Comparison of ENCODE assay signal across 18 cellular contexts in the genomic region with DNA sequence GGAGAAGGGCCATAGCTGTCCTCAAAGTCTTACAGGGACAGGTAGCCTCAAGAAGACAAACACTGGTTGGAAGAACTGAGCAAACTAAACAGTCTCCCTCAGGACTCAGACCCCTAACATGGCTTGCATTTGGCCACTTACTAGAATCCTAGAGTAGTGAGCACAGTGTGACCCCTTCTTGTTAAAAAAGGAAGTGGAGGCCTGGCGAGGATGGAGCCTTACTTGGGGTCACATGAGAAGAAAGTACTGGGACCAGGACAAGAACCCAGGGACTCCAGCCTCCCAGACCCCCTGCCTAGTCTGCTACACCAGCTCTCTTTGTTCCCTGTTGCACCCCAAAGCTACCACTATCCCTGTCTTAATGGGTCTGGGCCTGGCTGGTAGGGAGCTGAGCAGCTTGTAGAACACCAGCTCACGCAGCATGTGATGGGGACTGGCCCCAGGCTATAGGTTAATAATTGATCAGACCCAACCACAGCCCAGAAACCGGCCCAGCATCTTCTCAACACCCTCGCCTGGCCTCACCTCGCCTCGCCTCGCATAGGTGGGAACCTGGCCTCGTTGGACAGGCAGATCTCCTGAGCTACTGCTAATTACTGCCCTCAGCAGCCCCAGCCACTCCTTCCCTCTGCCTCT. TPM values are rescaled to one million over a fixed set of nuclear protein-coding genes. Genes with fewer than 3 reads are reported as not detected.
A peak's percentile ranks its signal among the peaks of the same experiment; 100 is the strongest.
DNase-seq lines count a peak whose midpoint lies in the region; ATAC-seq, FAIRE-seq and TF ChIP-seq lines count a peak whose summit lies in the region.
"Had no signal": no experiment of that assay in that cellular context is flagged by ENCODE, and none has a peak within 500 bp of the region (broad histone marks: within the 10 kb centered on the region; RNA-seq: fewer than 3 reads in every experiment).

No MANE protein-coding gene starts in this region.

- no peaks in the 10 kb centered on the region for H3K9me3 Mint-ChIP-seq in effector memory CD8-positive, alpha-beta T cell
- H3K9me3 Mint-ChIP-seq: activated CD4-positive, alpha-beta memory T cell treated with anti-CD3 and anti-CD28 coated beads for 36 hours had no signal

- DNase-seq in ACHN, result peak; percentile 20
- DNase-seq in GM19239 (ENCODE audit: insufficient read length, low spot score), result peak; percentile 85
- DNase-seq in left lobe of liver (ENCODE audit: low spot score), result peak; percentile 79
- no peak for DNase-seq in PC-9
- DNase-seq in effector memory CD8-positive, alpha-beta T cell, result no peak
- no peak for DNase-seq in thyroid gland
- no peak for DNase-seq in COR-L47 (lab: John Stamatoyannopoulos, UW)
- DNase-seq: activated CD4-positive, alpha-beta memory T cell treated with anti-CD3 and anti-CD28 coated beads for 36 hours; activated gamma-delta T cell; glutamatergic neuron; MV-4-11; NCI-H446 had no signal

- H3K4me3 ChIP-seq in PC-9 (no peak overlapping the region), thyroid gland (replicated peaks in 1 of 3) (no peak overlapping the region)
- H3K4me3 ChIP-seq: smooth muscle cell, tibial nerve had no signal

- intact Hi-C loops in PC-9 (cut with micrococcal nuclease; ENCODE audit: unreplicated experiment), result no loop called here
- intact Hi-C loops in thyroid gland (cut with DNase I), result no loop called here

- no peaks in the 10 kb centered on the region for H3K27me3 Mint-ChIP-seq in effector memory CD8-positive, alpha-beta T cell
- H3K27me3 Mint-ChIP-seq: activated CD4-positive, alpha-beta memory T cell treated with anti-CD3 and anti-CD28 coated beads for 36 hours had no signal

- no peaks in the 10 kb centered on the region for H3K36me3 Mint-ChIP-seq in effector memory CD8-positive, alpha-beta T cell (ENCODE audit: insufficient read depth)
- H3K36me3 Mint-ChIP-seq: activated CD4-positive, alpha-beta memory T cell treated with anti-CD3 and anti-CD28 coated beads for 36 hours had no signal

- H3K27me3 ChIP-seq in PC-9 (ENCODE audit: insufficient read depth, low read depth) (no peaks in the 10 kb centered on the region), thyroid gland (no peaks in the 10 kb centered on the region)
- H3K27me3 ChIP-seq: tibial nerve had no signal

- TF ChIP-seq CTCF in PC-9 (conservative IDR thresholded peaks at IDR 0.05), result no peak
- TF ChIP-seq CTCF in thyroid gland (IDR thresholded peaks at IDR 0.05), result no peak

- H3K4me1 Mint-ChIP-seq in effector memory CD8-positive, alpha-beta T cell (ENCODE audit: low read depth in 2 of 2), result no peaks in the 10 kb centered on the region

- peak; percentile 66 for FAIRE-seq in GM19239 (lab: Jason Lieb, UNC)
- FAIRE-seq: bronchial epithelial cell, endometrium had no signal

- no peaks in the 10 kb centered on the region for H4K20me1 ChIP-seq in PC-9 (ENCODE audit: insufficient read depth)

- no peak overlapping the region for H2AFZ ChIP-seq in PC-9

- H3K9me3 ChIP-seq in PC-9 (ENCODE audit: insufficient read depth, low read depth) (no peaks in the 10 kb centered on the region), thyroid gland (no peaks in the 10 kb centered on the region)
- H3K9me3 ChIP-seq: tibial nerve had no signal

- H3K27ac ChIP-seq in PC-9 (no peak overlapping the region), thyroid gland (no peak overlapping the region)
- H3K27ac ChIP-seq: RWPE1, tibial nerve had no signal

- H3F3A ChIP-seq in PC-9 (ENCODE audit: insufficient read depth, low read depth), result peaks cover 36% of the 10 kb centered on the region

- H3K27ac Mint-ChIP-seq in effector memory CD8-positive, alpha-beta T cell, result no peak overlapping the region
- H3K27ac Mint-ChIP-seq: activated CD4-positive, alpha-beta memory T cell treated with anti-CD3 and anti-CD28 coated beads for 36 hours had no signal

- no peak overlapping the region for H3K4me3 Mint-ChIP-seq in effector memory CD8-positive, alpha-beta T cell
- H3K4me3 Mint-ChIP-seq: activated CD4-positive, alpha-beta memory T cell treated with anti-CD3 and anti-CD28 coated beads for 36 hours had no signal

- no peaks in the 10 kb centered on the region for H3K9me2 ChIP-seq in PC-9 (ENCODE audit: insufficient read depth)

- CTCF ChIA-PET in PC-9 (lab: Charles Lee), result no interaction called here

- POLR2A ChIA-PET in PC-9 (lab: Charles Lee; ENCODE audit: unreplicated experiment), result interaction anchor here (0.7 kb wide), 1 partner anchor 14 kb away, joined by 3 read pairs; no protein-coding TSS in a partner anchor

- ATAC-seq in HG03354 (IDR thresholded peaks at IDR 0.05; ENCODE audit: poor library complexity, severe bottlenecking, unreplicated experiment), result peak; percentile 85
- peak; percentile 63 for ATAC-seq in left lobe of liver
- ATAC-seq in effector memory CD8-positive, alpha-beta T cell (replicated peaks), result no peak

- no peak overlapping the region for H3K4me2 ChIP-seq in PC-9
- H3K4me2 ChIP-seq: smooth muscle cell had no signal

- 93 to 94% methylated on average over 8 of the region's 8 CpGs for WGBS in thyroid gland, 2 donors

- BruUV-seq in PC-9 (replicated peaks; lab: Mats Ljungman, UMichigan), result no TSS peak

- H3K4me1 ChIP-seq in PC-9 (replicated peaks; ENCODE audit: insufficient read depth), result peaks cover 44% of the 10 kb centered on the region
- H3K4me1 ChIP-seq in thyroid gland, result no peaks in the 10 kb centered on the region
- H3K4me1 ChIP-seq: tibial nerve had no signal

- 0 out of 2 replicates have a peak, but pooled peaks cover 6% of the 10 kb centered on the region for H3K79me2 ChIP-seq in PC-9 (ENCODE audit: low read depth)

- TF ChIP-seq POLR2A in thyroid gland (IDR thresholded peaks at IDR 0.05), result no peak

- H3K36me3 ChIP-seq in PC-9 (ENCODE audit: low read depth), result 0 out of 2 replicates have a peak, but pooled peaks cover 7% of the 10 kb centered on the region
- no peaks in the 10 kb centered on the region for H3K36me3 ChIP-seq in thyroid gland
- H3K36me3 ChIP-seq: tibial nerve had no signal

- in situ Hi-C loops in ACHN (cut with HindIII; ENCODE audit: low pct_ligation_motif_present, low pct_unique_long_range_greater_than_20kb, low sequenced_read_pairs), result no loop called here

RNA-seq across cellular contexts. Expression of a gene that starts 17.6 kb away (rescaled TPM):
- 172 TPM for total RNA-seq in left lobe of liver
- 6.5 and 7.1 TPM in 2 replicates for total RNA-seq in PC-9 (2021)
- 10 to 100 TPM in 3 of 4 donors, 1 to 10 TPM in 1; 9.9 to 20.7 (median 16.3) TPM for total RNA-seq in thyroid gland

RNA-seq across cellular contexts. Expression of a gene that starts 28.8 kb away (rescaled TPM):
- total RNA-seq in left lobe of liver, result 8.8 TPM
- total RNA-seq in PC-9 (2021), result 18.6 and 20.4 TPM in 2 replicates
- 10 to 100 TPM; 27.1 to 35.9 (median 31.0) TPM for total RNA-seq in thyroid gland

Comparison
In these comparisons a context has a peak if more than half of its experiments do, and no peak if none do; other contexts are left out.
1. DNase-seq: peak in ACHN (single experiment), GM19239 (single experiment) and left lobe of liver (single experiment); none in PC-9 (0 of 2), effector memory CD8-positive, alpha-beta T cell (0 of 3), thyroid gland (0 of 2) and COR-L47 (single experiment).